13 cellular contexts compared by ENCODE assay signal in genomic region chr3:180980612-180981011, GRCh38.
DNase-seq lines count a peak whose midpoint lies in the region; ATAC-seq and TF ChIP-seq lines count a peak whose summit lies in the region.
"Had no signal": no experiment of that assay in that cellular context is flagged by ENCODE, and none has a peak within 500 bp of the region (broad histone marks: within the 10 kb centered on the region; RNA-seq: fewer than 3 reads in every experiment).

No MANE protein-coding gene starts in this region.

- H3K4me3 ChIP-seq in fibroblast of mammary gland (ENCODE audit: control insufficient read depth, low read depth, low read length), result no peak overlapping the region
- H3K4me3 ChIP-seq: prostate gland, SJCRH30 had no signal

- peak; percentile 45 for ATAC-seq in GM18502 (IDR thresholded peaks at IDR 0.05; ENCODE audit: poor library complexity, unreplicated experiment)
- peak; percentile 51 for ATAC-seq in HG03342 (IDR thresholded peaks at IDR 0.05; ENCODE audit: unreplicated experiment)

- TF ChIP-seq CTCF in fibroblast of mammary gland (conservative IDR thresholded peaks at IDR 0.05; ENCODE audit: control insufficient read depth, insufficient read depth, low read depth, low read length), result no peak

- peak; percentile 52 for DNase-seq in fibroblast of mammary gland (ENCODE audit: low read depth)
- peak; percentile 15 for DNase-seq in non-pigmented ciliary epithelial cell (ENCODE audit: low read depth)
- no peak for DNase-seq in anterior cingulate cortex (lab: John Stamatoyannopoulos, UW)
- no peak for DNase-seq in NCI-H2107 (lab: John Stamatoyannopoulos, UW)
- DNase-seq in NCI-H2107 treated with DMSO at 0.1 percent for 48 hours (lab: John Stamatoyannopoulos, UW; ENCODE audit: unreplicated experiment), result no peak
- DNase-seq: activated CD8-positive, alpha-beta memory T cell treated with anti-CD3 and anti-CD28 coated beads, Interleukin-2, amount 50 U/mL, for 4 hours; aorta; hippocampal formation; NCI-H774; SJCRH30 had no signal

Comparison
In these comparisons a context has a peak if more than half of its experiments do, and no peak if none do; other contexts are left out.
1. DNase-seq: peak in fibroblast of mammary gland (single experiment) and non-pigmented ciliary epithelial cell (single experiment); none in anterior cingulate cortex (0 of 58), NCI-H2107 (single experiment) and NCI-H2107 treated with DMSO at 0.1 percent for 48 hours (single experiment).